28 cellular contexts compared by ENCODE assay signal in genomic region chr13:86108334-86108733, GRCh38.
"Had no signal": no experiment of that assay in that cellular context is flagged by ENCODE, and none has a peak within 500 bp of the region (broad histone marks: within the 10 kb centered on the region; RNA-seq: fewer than 3 reads in every experiment).

No MANE protein-coding gene starts in this region.

- H2AFZ ChIP-seq: PC-9 had no signal

- H3K4me1 ChIP-seq: SJCRH30 had no signal

- H3K4me2 ChIP-seq: PC-9 had no signal

- H3K36me3 ChIP-seq: brain microvascular endothelial cell, SJCRH30 had no signal

- H3K4me3 ChIP-seq: PC-9, SJCRH30, SK-N-MC had no signal

- H3K27ac ChIP-seq: brain microvascular endothelial cell, PC-9, SJCRH30, SK-N-MC had no signal

- DNase-seq: activated CD4-positive, alpha-beta T cell treated with anti-CD3 and anti-CD28 coated beads, Interleukin-2, amount 10 ng/mL, durations not matched to agents 24 days and 14 days; activated CD4-positive, alpha-beta T cell treated with anti-CD3 and anti-CD28 coated beads, Interleukin-2, amount 50 U/mL, for 4 hours; activated CD8-positive, alpha-beta T cell treated with anti-CD3 and anti-CD28 coated beads for 36 hours; activated effector memory CD4-positive, alpha-beta T cell treated with anti-CD3 and anti-CD28 coated beads, Interleukin-2, amount 50 U/mL, for 16 hours; activated naive CD4-positive, alpha-beta T cell; activated naive CD4-positive, alpha-beta T cell treated with anti-CD3 and anti-CD28 coated beads, Interleukin-2, amount 50 U/mL, for 16 hours; activated naive CD8-positive, alpha-beta T cell treated with anti-CD3 and anti-CD28 coated beads for 36 hours; activated T-cell treated with anti-CD3 and anti-CD28 coated beads, Interleukin-2, amount 50 U/mL, for 1 hour; activated T-cell treated with anti-CD3 and anti-CD28 coated beads, Interleukin-2, amount 50 U/mL, for 72 hours; amniotic stem cell; aorta; brain microvascular endothelial cell; central memory CD4-positive, alpha-beta T cell; KG1; NCI-H1105; NCI-H1417 treated with DMSO at 0.1 percent for 48 hours; NCI-H1930; NCI-H2081 treated with DMSO at 0.1 percent for 48 hours; NCI-H226; NCI-H446 treated with DMSO at 0.1 percent for 48 hours; NCI-H524; NCI-H69; NCI-H82; NK-92 treated with Interleukin-12 subunit alpha and Interleukin-12 subunit beta, amount 100 ng/mL, for 24 hours; PC-9; Right ventricle myocardium superior; SJCRH30 had no signal

- H3K27me3 ChIP-seq: brain microvascular endothelial cell, SJCRH30 had no signal

- H3K9me3 ChIP-seq: SJCRH30 had no signal
